In genomic region chr11:118930152-118930712, GRCh38 we compare ENCODE assay signal across 8 cellular contexts.
DNase-seq lines count a peak whose midpoint lies in the region; ATAC-seq, FAIRE-seq and TF ChIP-seq lines count a peak whose summit lies in the region.

No MANE protein-coding gene starts in this region.

- peak; percentile 96 for TF ChIP-seq CTCF in C4-2B (conservative IDR thresholded peaks at IDR 0.05)

- H3K4me3 ChIP-seq in mucosa of rectum (ENCODE audit: low read length in 2 of 2): peak overlapping the region; percentile 85 to 88

- peaks cover 22 to 33% of the 10 kb centered on the region in 2 donors for H3K4me1 ChIP-seq in mucosa of rectum (ENCODE audit: control insufficient read depth in 2 of 2, insufficient read depth in 2 of 2, low read length in 2 of 2)

- no peak for FAIRE-seq in HTR-8/SVneo (lab: Jason Lieb, UNC)

- no peak for ATAC-seq in HG03135 (IDR thresholded peaks at IDR 0.05; ENCODE audit: unreplicated experiment)

- H3K27ac ChIP-seq in C4-2B: peak overlapping the region; percentile 98
- H3K27ac ChIP-seq in epithelial cell of prostate: peak overlapping the region; percentile 100
- H3K27ac ChIP-seq in mucosa of rectum (ENCODE audit: low read depth in 2 of 2, low read length in 2 of 2): peak overlapping the region; percentile 98

- DNase-seq in HTR-8/SVneo (ENCODE audit: insufficient read length, low spot score) (peak; percentile 74), NOMO-1 treated with DMSO at 0.1 percent for 48 hours (lab: John Stamatoyannopoulos, UW; ENCODE audit: unreplicated experiment) (peak; percentile 62), epithelial cell of prostate (ENCODE audit: low read depth, low spot score) (peak; percentile 85)
- peak; percentile 96 for DNase-seq in activated CD8-positive, alpha-beta memory T cell treated with anti-CD3 and anti-CD28 coated beads, Interleukin-2, amount 50 U/mL, for 48 hours
- peak; percentile 62 to 85 for DNase-seq in stimulated activated CD8-positive, alpha-beta memory T cell treated with anti-CD3 and anti-CD28 coated beads, Interleukin-7, amount 100 ng/mL, for 1 hour (ENCODE audit: low read depth in 2 of 2)

- H3K36me3 ChIP-seq in mucosa of rectum (ENCODE audit: control insufficient read depth in 2 of 2, insufficient read depth in 2 of 2, low read length in 2 of 2): no peaks in the 10 kb centered on the region

- peak overlapping the region; percentile 90 to 91 for H3K9ac ChIP-seq in mucosa of rectum (ENCODE audit: low read depth in 1 of 2, low read length in 2 of 2)

- H3K27me3 ChIP-seq in mucosa of rectum (ENCODE audit: control insufficient read depth in 2 of 2, insufficient read depth in 2 of 2, low read length in 2 of 2): peaks cover 0 to 2% of the 10 kb centered on the region in 2 donors

- no peaks in the 10 kb centered on the region for H3K9me3 ChIP-seq in mucosa of rectum (ENCODE audit: control insufficient read depth in 2 of 2, low read length in 2 of 2)
